In genomic region chr22:39771486-39771885, GRCh38 we compare ENCODE assay signal across 34 cellular contexts.
"Had no signal": no experiment of that assay in that cellular context is flagged by ENCODE, and none has a peak within 500 bp of the region (broad histone marks: within the 10 kb centered on the region; RNA-seq: fewer than 3 reads in every experiment).

No MANE protein-coding gene starts in this region.

- H3K9me3 ChIP-seq: MG63 had no signal

- H3K27ac ChIP-seq: KMS-11 had no signal

- H3K36me3 ChIP-seq: MG63 had no signal

- DNase-seq: Karpas-422, Kasumi-1, MG63, MM.1S, MV-4-11, NCI-H1048, NCI-H1092, NCI-H1092 treated with DMSO at 0.1 percent for 48 hours, NCI-H1105, NCI-H1105 treated with DMSO at 0.1 percent for 48 hours, NCI-H1417, NCI-H1417 treated with DMSO at 0.1 percent for 48 hours, NCI-H1436, NCI-H1436 treated with DMSO at 0.1 percent for 48 hours, NCI-H146, NCI-H1694, NCI-H1694 treated with DMSO at 0.1 percent for 48 hours, NCI-H187, NCI-H187 treated with DMSO at 0.1 percent for 48 hours, NCI-H1930, NCI-H2029, NCI-H2029 treated with DMSO at 0.1 percent for 48 hours, NCI-H2081, NCI-H2081 treated with DMSO at 0.1 percent for 48 hours, NCI-H2107, NCI-H2171, NCI-H2171 treated with DMSO at 0.1 percent for 48 hours, NCI-H2227 treated with DMSO at 0.1 percent for 48 hours, NCI-H226, NCI-H345, NCI-H446, NCI-H446 treated with DMSO at 0.1 percent for 48 hours, NCI-H510A had no signal

- H3K4me3 ChIP-seq: MG63 had no signal
